ENCODE assay signal across 9 cellular contexts in genomic region chrX:107826286-107827136, GRCh38. TPM values are rescaled to one million over a fixed set of nuclear protein-coding genes. Genes with fewer than 3 reads are reported as not detected.
DNase-seq lines count a peak whose midpoint lies in the region; ATAC-seq and TF ChIP-seq lines count a peak whose summit lies in the region.
"Had no signal": no experiment of that assay in that cellular context is flagged by ENCODE, and none has a peak within 500 bp of the region (broad histone marks: within the 10 kb centered on the region; RNA-seq: fewer than 3 reads in every experiment).

No MANE protein-coding gene starts in this region.

- TF ChIP-seq CTCF in lung (IDR thresholded peaks at IDR 0.05; ENCODE audit: control extremely low read depth, extremely low read depth): no peak

- peaks cover 0 to 3% of the 10 kb centered on the region in 2 donors for H3K9me3 ChIP-seq in lung (ENCODE audit: control insufficient read depth in 2 of 2, insufficient read depth in 1 of 2, low read length in 1 of 2)

- peak overlapping the region; percentile 57 for H3K4me3 ChIP-seq in lung
- H3K4me3 ChIP-seq: K562 had no signal

- no peaks in the 10 kb centered on the region for H3K36me3 ChIP-seq in lung (ENCODE audit: control insufficient read depth in 2 of 2, insufficient read depth in 2 of 2, low read length in 2 of 2)

- ATAC-seq in GM21447 (IDR thresholded peaks at IDR 0.05; ENCODE audit: unreplicated experiment) (peak; percentile 38), lung (ENCODE audit: insufficient read depth, low FRiP score) (peak; percentile 54), GM18861 (IDR thresholded peaks at IDR 0.05; ENCODE audit: unreplicated experiment) (no peak)
- ATAC-seq: K562 had no signal

- WGBS in lung, 2 donors: 5 to 34% methylated on average over 12 to 92 of the region's 92 CpGs

- H3K27ac ChIP-seq in lung (ENCODE audit: low read depth in 1 of 2, low read length in 1 of 2): peak overlapping the region; percentile 93

- H3K27me3 ChIP-seq in lung (ENCODE audit: control insufficient read depth, insufficient read depth): no peaks in the 10 kb centered on the region

- peaks cover 0 to 4% of the 10 kb centered on the region in 2 donors for H3K4me1 ChIP-seq in lung (ENCODE audit: control insufficient read depth in 2 of 2, insufficient read depth in 2 of 2, low read length in 2 of 2)

- DNase-seq in CD1c-positive myeloid dendritic cell (ENCODE audit: extremely low spot score) (peak; percentile 51), LHCN-M2 (ENCODE audit: low read depth) (peak; percentile 40), ecto neural progenitor cell (ENCODE audit: low spot score) (peak; percentile 60), lung (ENCODE audit: low spot score) (no peak)
- peak; percentile 38 for DNase-seq in activated CD4-positive, alpha-beta T cell treated with anti-CD3 and anti-CD28 coated beads, Interleukin-2, amount 50 U/mL, for 1 hour
- DNase-seq in stimulated activated CD8-positive, alpha-beta memory T cell treated with anti-CD3 and anti-CD28 coated beads, Interleukin-12 subunit alpha, Interleukin-12 subunit beta, amount 100 ng/mL, for 4 hours (ENCODE audit: low read depth): peak; percentile 11

RNA-seq across cellular contexts. Expression of gene MID2, which starts 0.8 kb away (rescaled TPM):
- total RNA-seq in LHCN-M2 (2014; rRNA removed) (5.6 and 8.8 TPM in 2 replicates), lung (10 to 100 TPM; 15.6 to 44.1 TPM)
- 2.8 TPM for polyA plus RNA-seq in LHCN-M2 (2012)
- polyA plus RNA-seq in lung: 1 to 10 TPM; 2.4 to 5.2 TPM
- polyA plus RNA-seq: K562 had no signal

RNA-seq across cellular contexts. Expression of gene NCBP2L, which starts 49.0 kb away (rescaled TPM):
- total RNA-seq in LHCN-M2 (2014; rRNA removed): 0.17 TPM in 1 of 2 replicates, not detected in the other
- not detected for polyA plus RNA-seq in LHCN-M2 (2012)
- total RNA-seq in lung: under 1 TPM; 0.11 to 0.12 TPM
- polyA plus RNA-seq in lung: under 1 TPM; 0.03 to 0.08 TPM
- total RNA-seq: K562 had no signal
- polyA plus RNA-seq: K562 had no signal

RNA-seq across cellular contexts. Expression of gene TSC22D3, which starts 50.9 kb away (rescaled TPM):
- 189 and 245 TPM in 2 replicates for total RNA-seq in LHCN-M2 (2014; rRNA removed)
- polyA plus RNA-seq in LHCN-M2 (2012): 65.4 TPM
- 100 to 1,000 TPM; 299 to 308 TPM for total RNA-seq in lung
- polyA plus RNA-seq in lung: 100 to 1,000 TPM; 117 to 447 TPM
